In genomic region chr13:45817833-45818232, GRCh38 we compare ENCODE assay signal across 17 cellular contexts. TPM values are rescaled to one million over a fixed set of nuclear protein-coding genes. Genes with fewer than 3 reads are reported as not detected.
DNase-seq lines count a peak whose midpoint lies in the region; ATAC-seq and TF ChIP-seq lines count a peak whose summit lies in the region.
"Had no signal": no experiment of that assay in that cellular context is flagged by ENCODE, and none has a peak within 500 bp of the region (broad histone marks: within the 10 kb centered on the region; RNA-seq: fewer than 3 reads in every experiment).

No MANE protein-coding gene starts in this region.

- no peak overlapping the region for H3K27ac ChIP-seq in GM23338 (ENCODE audit: low read depth)
- H3K27ac ChIP-seq: suprapubic skin had no signal

- no peaks in the 10 kb centered on the region for H4K20me1 ChIP-seq in GM23338 (replicated peaks; ENCODE audit: insufficient read depth)

- H3K4me3 Mint-ChIP-seq in GM23338 (no peak overlapping the region), type B pancreatic cell (no peak overlapping the region)
- H3K4me3 Mint-ChIP-seq in activated T-cell treated with anti-CD3 and anti-CD28 coated beads, Interleukin-2, amount 50 U/mL, for 72 hours, result no peak overlapping the region

- H3K4me2 ChIP-seq in GM23338, result no peak overlapping the region

- peaks cover 2% of the 10 kb centered on the region for H3K27me3 Mint-ChIP-seq in GM23338 (ENCODE audit: insufficient read depth, low read depth, poor library complexity)
- peaks cover 6% of the 10 kb centered on the region for H3K27me3 Mint-ChIP-seq in type B pancreatic cell
- no peaks in the 10 kb centered on the region for H3K27me3 Mint-ChIP-seq in activated T-cell treated with anti-CD3 and anti-CD28 coated beads, Interleukin-2, amount 50 U/mL, for 72 hours (ENCODE audit: low read depth)

- H3K9me3 Mint-ChIP-seq in GM23338, result peaks cover 4% of the 10 kb centered on the region; the same call in 2 of the 3 replicates
- no peaks in the 10 kb centered on the region for H3K9me3 Mint-ChIP-seq in type B pancreatic cell
- H3K9me3 Mint-ChIP-seq in activated T-cell treated with anti-CD3 and anti-CD28 coated beads, Interleukin-2, amount 50 U/mL, for 72 hours, result no peaks in the 10 kb centered on the region

- peaks cover 10% of the 10 kb centered on the region for H3K4me1 ChIP-seq in GM23338 (ENCODE audit: insufficient read depth)
- H3K4me1 ChIP-seq: suprapubic skin had no signal

- peak; percentile 65 for ATAC-seq in GM23338
- no peak for ATAC-seq in activated T-cell treated with anti-CD3 and anti-CD28 coated beads, Interleukin-2, amount 50 U/mL, for 72 hours (replicated peaks in 1 of 2)
- ATAC-seq: esophagus mucosa had no signal

- no peaks in the 10 kb centered on the region for H3K36me3 ChIP-seq in GM23338 (ENCODE audit: insufficient read depth)
- H3K36me3 ChIP-seq: HAP-1, suprapubic skin had no signal

- H3K4me1 Mint-ChIP-seq in GM23338, result peaks cover 13% of the 10 kb centered on the region
- H3K4me1 Mint-ChIP-seq in type B pancreatic cell (ENCODE audit: unreplicated experiment), result peaks cover 2% of the 10 kb centered on the region
- H3K4me1 Mint-ChIP-seq in activated T-cell treated with anti-CD3 and anti-CD28 coated beads, Interleukin-2, amount 50 U/mL, for 72 hours (ENCODE audit: low read depth), result no peaks in the 10 kb centered on the region

- H3K9me2 ChIP-seq in GM23338 (ENCODE audit: insufficient read depth), result no peaks in the 10 kb centered on the region

- H3F3A ChIP-seq in GM23338 (replicated peaks; ENCODE audit: low read depth), result no peaks in the 10 kb centered on the region

- H3K27ac Mint-ChIP-seq in GM23338 (no peak overlapping the region), type B pancreatic cell (no peak overlapping the region)
- no peak overlapping the region for H3K27ac Mint-ChIP-seq in activated T-cell treated with anti-CD3 and anti-CD28 coated beads, Interleukin-2, amount 50 U/mL, for 72 hours

- H3K36me3 Mint-ChIP-seq in GM23338 (ENCODE audit: low read depth), result no peaks in the 10 kb centered on the region
- H3K36me3 Mint-ChIP-seq in type B pancreatic cell, result no peaks in the 10 kb centered on the region
- no peaks in the 10 kb centered on the region for H3K36me3 Mint-ChIP-seq in activated T-cell treated with anti-CD3 and anti-CD28 coated beads, Interleukin-2, amount 50 U/mL, for 72 hours (ENCODE audit: insufficient read depth in 2 of 2)

- in situ Hi-C loops in SK-MEL-5 (cut with HindIII; ENCODE audit: low pct_unique_long_range_greater_than_20kb, low sequenced_read_pairs), result no loop called here

- no peaks in the 10 kb centered on the region for H3K27me3 ChIP-seq in GM23338 (ENCODE audit: insufficient read depth)
- H3K27me3 ChIP-seq: suprapubic skin had no signal

- no peak overlapping the region for H2AFZ ChIP-seq in GM23338

- H3K4me3 ChIP-seq in AG10803 (ENCODE audit: low read length) (no peak overlapping the region), GM23338 (no peak overlapping the region), epithelial cell of esophagus (ENCODE audit: low read length) (no peak overlapping the region)
- H3K4me3 ChIP-seq: HAP-1, suprapubic skin had no signal

- no peak for DNase-seq in AG10803 (ENCODE audit: low read depth)
- peak; percentile 43 for DNase-seq in GM23338 (ENCODE audit: low spot score)
- peak; percentile 41 for DNase-seq in SK-MEL-5 (ENCODE audit: low read depth, low spot score)
- DNase-seq in epithelial cell of esophagus (ENCODE audit: low read depth), result peak; percentile 12
- DNase-seq in COLO829 (ENCODE audit: low spot score), result no peak
- DNase-seq in activated CD4-positive, alpha-beta T cell treated with anti-CD3 and anti-CD28 coated beads for 48 hours, result no peak
- DNase-seq in type B pancreatic cell (ENCODE audit: extremely low spot score, unreplicated experiment), result no peak
- DNase-seq in activated T-cell treated with anti-CD3 and anti-CD28 coated beads, Interleukin-2, amount 50 U/mL, for 72 hours, result no peak
- DNase-seq: activated CD4-positive, alpha-beta T cell treated with anti-CD3 and anti-CD28 coated beads, Interleukin-2, amount 50 U/mL, for 48 hours; DMS79 treated with DMSO at 0.1 percent for 48 hours; NCI-H1105 treated with DMSO at 0.1 percent for 48 hours; NK-92 treated with Interleukin-12 subunit alpha and Interleukin-12 subunit beta, amount 100 ng/mL, for 24 hours; SHP77 treated with DMSO at 0.1 percent for 48 hours had no signal

- TF ChIP-seq CTCF in AG10803 (conservative IDR thresholded peaks at IDR 0.05; ENCODE audit: low read length) (0 out of 2 replicates have a peak, but pooled peaks have one; percentile 7), GM23338 (conservative IDR thresholded peaks at IDR 0.05; ENCODE audit: low read depth in 2 of 2) (peak; percentile 51 to 73), epithelial cell of esophagus (IDR thresholded peaks at IDR 0.05; ENCODE audit: insufficient read depth, low read depth, low read length, missing control alignments) (peak; percentile 8), type B pancreatic cell (conservative IDR thresholded peaks at IDR 0.05) (no peak)

- no peaks in the 10 kb centered on the region for H3K79me2 ChIP-seq in GM23338 (replicated peaks; ENCODE audit: insufficient read depth)

TF ChIP-seq in GM23338, 12 proteins besides CTCF, POLR2A, EP300 and RAD21 (continues in another document):
- TF ChIP-seq POLR2AphosphoS5 (IDR thresholded peaks at IDR 0.05; ENCODE audit: low read depth) (no peak), REST (IDR thresholded peaks at IDR 0.05; ENCODE audit: unreplicated experiment) (no peak), NANOG (IDR thresholded peaks at IDR 0.05; ENCODE audit: borderline replicate concordance) (no peak), CREB1 (CRISPR knock-in tag; IDR thresholded peaks at IDR 0.05; ENCODE audit: low read depth) (no peak), JUNB (IDR thresholded peaks at IDR 0.05; ENCODE audit: unreplicated experiment) (no peak), ETS1 (IDR thresholded peaks at IDR 0.05) (no peak)

RNA-seq across cellular contexts. Expression of gene SIAH3, which starts 33.7 kb away (rescaled TPM):
- total RNA-seq in GM23338 (2014; rRNA removed; shearing (Covaris generic)), result 0.17 and 0.35 TPM in 2 replicates
- polyA plus RNA-seq in GM23338 (2016; fragmentation: Nextera tagmentation; extraction: Ambion mirVana), result 0.13 and 0.14 TPM in 2 replicates
- 1.3 TPM in 2 replicates for total RNA-seq in SK-MEL-5 (2014; rRNA removed; shearing (Covaris generic))
- 2.1 and 3.4 TPM in 2 replicates for polyA plus RNA-seq in SK-MEL-5 (2015; cell fraction: cytosol; rRNA removed)
- polyA plus RNA-seq in SK-MEL-5 (2015; cell fraction: nucleus; rRNA removed), result 2.0 and 4.1 TPM in 2 replicates
- total RNA-seq in type B pancreatic cell (ENCODE audit: low replicate concordance), result 0.05 and 0.53 TPM in 2 replicates
- under 1 TPM; 0.25 to 0.38 TPM for total RNA-seq in activated T-cell treated with anti-CD3 and anti-CD28 coated beads, Interleukin-2, amount 50 U/mL, for 72 hours
- polyA plus RNA-seq: BJ had no signal

Comparison
In these comparisons a context has a peak if more than half of its experiments do, and no peak if none do; other contexts are left out.
1. DNase-seq: peak in GM23338 (single experiment), SK-MEL-5 (single experiment) and epithelial cell of esophagus (single experiment); none in AG10803 (single experiment), COLO829 (single experiment), activated CD4-positive, alpha-beta T cell treated with anti-CD3 and anti-CD28 coated beads for 48 hours (single experiment), type B pancreatic cell (single experiment) and activated T-cell treated with anti-CD3 and anti-CD28 coated beads, Interleukin-2, amount 50 U/mL, for 72 hours (0 of 2).